In genomic region chr1:66769512-66770229, GRCh38 we compare ENCODE assay signal across 2 cellular contexts.
TF ChIP-seq lines count a peak whose summit lies in the region.

No MANE protein-coding gene starts in this region.

TF ChIP-seq in A549, 52 proteins besides CTCF, POLR2A, EP300 and RAD21 (continued from another document):
- TF ChIP-seq, protein P1, sequence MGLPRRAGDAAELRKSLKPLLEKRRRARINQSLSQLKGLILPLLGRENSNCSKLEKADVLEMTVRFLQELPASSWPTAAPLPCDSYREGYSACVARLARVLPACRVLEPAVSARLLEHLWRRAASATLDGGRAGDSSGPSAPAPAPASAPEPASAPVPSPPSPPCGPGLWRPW (IDR thresholded peaks at IDR 0.05) = no peak
- TF ChIP-seq HOXA7 (CRISPR knock-in tag; IDR thresholded peaks at IDR 0.05) (no peak), MAFK (IDR thresholded peaks at IDR 0.05; ENCODE audit: partially characterized antibody) (no peak), NR3C1 (IDR thresholded peaks at IDR 0.05) (no peak), EHMT2 (IDR thresholded peaks at IDR 0.05; ENCODE audit: low read depth) (no peak), CHD4 (IDR thresholded peaks at IDR 0.05; ENCODE audit: borderline replicate concordance) (no peak), MAX (IDR thresholded peaks at IDR 0.05) (no peak), RFX5 (IDR thresholded peaks at IDR 0.05) (no peak), FOXS1 (CRISPR knock-in tag; IDR thresholded peaks at IDR 0.05) (no peak), JUN (IDR thresholded peaks at IDR 0.05) (no peak), ELK1 (IDR thresholded peaks at IDR 0.05; ENCODE audit: low read depth, low read length) (no peak), FOSL2 (IDR thresholded peaks at IDR 0.05) (no peak), FOSL2 (CRISPR knock-in tag; IDR thresholded peaks at IDR 0.05) (no peak), KDM1A (IDR thresholded peaks at IDR 0.05; ENCODE audit: low read depth) (no peak)
- TF ChIP-seq, protein P2, sequence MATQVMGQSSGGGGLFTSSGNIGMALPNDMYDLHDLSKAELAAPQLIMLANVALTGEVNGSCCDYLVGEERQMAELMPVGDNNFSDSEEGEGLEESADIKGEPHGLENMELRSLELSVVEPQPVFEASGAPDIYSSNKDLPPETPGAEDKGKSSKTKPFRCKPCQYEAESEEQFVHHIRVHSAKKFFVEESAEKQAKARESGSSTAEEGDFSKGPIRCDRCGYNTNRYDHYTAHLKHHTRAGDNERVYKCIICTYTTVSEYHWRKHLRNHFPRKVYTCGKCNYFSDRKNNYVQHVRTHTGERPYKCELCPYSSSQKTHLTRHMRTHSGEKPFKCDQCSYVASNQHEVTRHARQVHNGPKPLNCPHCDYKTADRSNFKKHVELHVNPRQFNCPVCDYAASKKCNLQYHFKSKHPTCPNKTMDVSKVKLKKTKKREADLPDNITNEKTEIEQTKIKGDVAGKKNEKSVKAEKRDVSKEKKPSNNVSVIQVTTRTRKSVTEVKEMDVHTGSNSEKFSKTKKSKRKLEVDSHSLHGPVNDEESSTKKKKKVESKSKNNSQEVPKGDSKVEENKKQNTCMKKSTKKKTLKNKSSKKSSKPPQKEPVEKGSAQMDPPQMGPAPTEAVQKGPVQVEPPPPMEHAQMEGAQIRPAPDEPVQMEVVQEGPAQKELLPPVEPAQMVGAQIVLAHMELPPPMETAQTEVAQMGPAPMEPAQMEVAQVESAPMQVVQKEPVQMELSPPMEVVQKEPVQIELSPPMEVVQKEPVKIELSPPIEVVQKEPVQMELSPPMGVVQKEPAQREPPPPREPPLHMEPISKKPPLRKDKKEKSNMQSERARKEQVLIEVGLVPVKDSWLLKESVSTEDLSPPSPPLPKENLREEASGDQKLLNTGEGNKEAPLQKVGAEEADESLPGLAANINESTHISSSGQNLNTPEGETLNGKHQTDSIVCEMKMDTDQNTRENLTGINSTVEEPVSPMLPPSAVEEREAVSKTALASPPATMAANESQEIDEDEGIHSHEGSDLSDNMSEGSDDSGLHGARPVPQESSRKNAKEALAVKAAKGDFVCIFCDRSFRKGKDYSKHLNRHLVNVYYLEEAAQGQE (IDR thresholded peaks at IDR 0.05) = no peak
- TF ChIP-seq, protein P3, sequence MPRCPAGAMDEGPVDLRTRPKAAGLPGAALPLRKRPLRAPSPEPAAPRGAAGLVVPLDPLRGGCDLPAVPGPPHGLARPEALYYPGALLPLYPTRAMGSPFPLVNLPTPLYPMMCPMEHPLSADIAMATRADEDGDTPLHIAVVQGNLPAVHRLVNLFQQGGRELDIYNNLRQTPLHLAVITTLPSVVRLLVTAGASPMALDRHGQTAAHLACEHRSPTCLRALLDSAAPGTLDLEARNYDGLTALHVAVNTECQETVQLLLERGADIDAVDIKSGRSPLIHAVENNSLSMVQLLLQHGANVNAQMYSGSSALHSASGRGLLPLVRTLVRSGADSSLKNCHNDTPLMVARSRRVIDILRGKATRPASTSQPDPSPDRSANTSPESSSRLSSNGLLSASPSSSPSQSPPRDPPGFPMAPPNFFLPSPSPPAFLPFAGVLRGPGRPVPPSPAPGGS (IDR thresholded peaks at IDR 0.05) = no peak
- TF ChIP-seq, protein P4, sequence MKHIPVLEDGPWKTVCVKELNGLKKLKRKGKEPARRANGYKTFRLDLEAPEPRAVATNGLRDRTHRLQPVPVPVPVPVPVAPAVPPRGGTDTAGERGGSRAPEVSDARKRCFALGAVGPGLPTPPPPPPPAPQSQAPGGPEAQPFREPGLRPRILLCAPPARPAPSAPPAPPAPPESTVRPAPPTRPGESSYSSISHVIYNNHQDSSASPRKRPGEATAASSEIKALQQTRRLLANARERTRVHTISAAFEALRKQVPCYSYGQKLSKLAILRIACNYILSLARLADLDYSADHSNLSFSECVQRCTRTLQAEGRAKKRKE (CRISPR knock-in tag; IDR thresholded peaks at IDR 0.05; ENCODE audit: low read depth) = no peak

TF ChIP-seq in GM23338, 12 proteins besides CTCF, POLR2A, EP300 and RAD21:
- no peak for TF ChIP-seq ZNF462 (CRISPR knock-in tag; IDR thresholded peaks at IDR 0.05)
